In genomic region chr1:241499910-241500309, GRCh38 we compare ENCODE assay signal across 1 cellular context.
TF ChIP-seq lines count a peak whose summit lies in the region.

No MANE protein-coding gene starts in this region.

TF ChIP-seq in H1, 55 proteins besides CTCF, POLR2A, EP300 and RAD21 (continued from another document):
- TF ChIP-seq USF2 (IDR thresholded peaks at IDR 0.05; ENCODE audit: low read length) (no peak), SIRT6 (IDR thresholded peaks at IDR 0.05; ENCODE audit: low read length) (no peak)
